ENCODE assay signal across 12 cellular contexts in genomic region chr19:12034196-12034595, GRCh38. TPM values are rescaled to one million over a fixed set of nuclear protein-coding genes. Genes with fewer than 3 reads are reported as not detected.
DNase-seq lines count a peak whose midpoint lies in the region; ATAC-seq, FAIRE-seq and TF ChIP-seq lines count a peak whose summit lies in the region.
"Had no signal": no experiment of that assay in that cellular context is flagged by ENCODE, and none has a peak within 500 bp of the region (broad histone marks: within the 10 kb centered on the region; RNA-seq: fewer than 3 reads in every experiment).

No MANE protein-coding gene starts in this region.

- no peak for DNase-seq in activated T-cell treated with anti-CD3 and anti-CD28 coated beads, Interleukin-2, amount 50 U/mL, for 4 hours
- DNase-seq in activated T-cell treated with anti-CD3 and anti-CD28 coated beads, Interleukin-2, amount 50 U/mL, for 48 hours = no peak
- DNase-seq in GM12878 (ENCODE audit: low read depth, low spot score) (no peak), right lobe of liver (no peak), NCI-H1694 treated with DMSO at 0.1 percent for 48 hours (lab: John Stamatoyannopoulos, UW) (no peak), HT-29 (ENCODE audit: low spot score) (no peak), mucosa of descending colon (no peak)
- DNase-seq in stimulated activated naive B cell treated with anti-CD40 and anti-IgM and Interleukin-4, amounts not matched to agents 10 μg/mL and 1 μg/mL and 100 μg/mL, for 72 hours = no peak
- DNase-seq: colonic mucosa, NCI-H748 treated with DMSO at 0.1 percent for 48 hours had no signal

- POLR2A ChIA-PET in GM12878 (lab: Charles Lee) = no interaction called here

- no peak for TF ChIP-seq CTCF in GM12878 (IDR thresholded peaks at IDR 0.05 in 2 of 3, conservative IDR thresholded peaks at IDR 0.05 in 1 of 3; ENCODE audit: control insufficient read depth in 2 of 3, extremely low read depth in 1 of 3, insufficient read depth in 1 of 3, low read depth in 3 of 3, low read length in 3 of 3)
- TF ChIP-seq CTCF in right lobe of liver (IDR thresholded peaks at IDR 0.05) = no peak
- TF ChIP-seq CTCF in mucosa of descending colon (IDR thresholded peaks at IDR 0.05) = no peak

- peaks cover 6% of the 10 kb centered on the region for H3K27me3 Mint-ChIP-seq in activated T-cell treated with anti-CD3 and anti-CD28 coated beads, Interleukin-2, amount 50 U/mL, for 4 hours (ENCODE audit: low read depth)
- H3K27me3 Mint-ChIP-seq in stimulated activated naive B cell treated with anti-CD40 and anti-IgM and Interleukin-4, amounts not matched to agents 10 μg/mL and 1 μg/mL and 100 μg/mL, for 72 hours = no peaks in the 10 kb centered on the region

- H3K4me3 Mint-ChIP-seq in activated T-cell treated with anti-CD3 and anti-CD28 coated beads, Interleukin-2, amount 50 U/mL, for 4 hours = peak overlapping the region; percentile 49
- peak overlapping the region; percentile 32 to 39 for H3K4me3 Mint-ChIP-seq in stimulated activated naive B cell treated with anti-CD40 and anti-IgM and Interleukin-4, amounts not matched to agents 10 μg/mL and 1 μg/mL and 100 μg/mL, for 72 hours

- RAD21 ChIA-PET in GM12878 (lab: Charles Lee; ENCODE audit: unreplicated experiment) = no interaction called here

- TF ChIP-seq EP300 in GM12878 (IDR thresholded peaks at IDR 0.05; ENCODE audit: borderline replicate concordance in 1 of 2, control insufficient read depth in 1 of 2, low read depth in 2 of 2, low read length in 2 of 2) = no peak

- H3K4me3 ChIP-seq in GM12878 (no peak overlapping the region), right lobe of liver (peak overlapping the region in 2 of 3 donors; percentile 68 to 93), mucosa of descending colon (no peak overlapping the region)

- no peak overlapping the region for H2AFZ ChIP-seq in GM12878 (ENCODE audit: control insufficient read depth, low read depth, low read length)

- H3K4me1 Mint-ChIP-seq in activated T-cell treated with anti-CD3 and anti-CD28 coated beads, Interleukin-2, amount 50 U/mL, for 4 hours (ENCODE audit: low read depth) = peaks cover 10% of the 10 kb centered on the region
- H3K4me1 Mint-ChIP-seq in stimulated activated naive B cell treated with anti-CD40 and anti-IgM and Interleukin-4, amounts not matched to agents 10 μg/mL and 1 μg/mL and 100 μg/mL, for 72 hours = peaks cover 15 to 30% of the 10 kb centered on the region in 2 donors

- SMC1A ChIA-PET in GM12878 (lab: Charles Lee; ENCODE audit: uncharacterized antibody, unreplicated experiment) = no interaction called here

- 68% methylated on average over 2 of the region's 2 CpGs for WGBS in GM12878 (ENCODE audit: insufficient coverage, insufficient replicate concordance, low lambda C conversion rate, missing lambda C conversion rate)
- WGBS in right lobe of liver (ENCODE audit: insufficient coverage, low coverage, low lambda C conversion rate, missing lambda C conversion rate) = 55% methylated on average over 2 of the region's 2 CpGs

- no peak for TF ChIP-seq POLR2A in GM12878 (IDR thresholded peaks at IDR 0.05; ENCODE audit: low read depth, low read length)
- TF ChIP-seq POLR2A in right lobe of liver (IDR thresholded peaks at IDR 0.05) = no peak

- ATAC-seq in activated T-cell treated with anti-CD3 and anti-CD28 coated beads, Interleukin-2, amount 50 U/mL, for 4 hours = no peak
- ATAC-seq in GM12878 (no peak), right lobe of liver (peak in 1 of 4 donors; percentile 12), mucosa of descending colon (no peak)
- ATAC-seq in stimulated activated naive B cell treated with anti-CD40 and anti-IgM and Interleukin-4, amounts not matched to agents 10 μg/mL and 1 μg/mL and 100 μg/mL, for 72 hours (replicated peaks) = no peak
- ATAC-seq: activated CD4-positive, CD25-positive, alpha-beta regulatory T cell treated with anti-CD3 and anti-CD28 coated beads, Interleukin-2, amount 50 U/mL, for 24 hours had no signal

- H3K9me3 Mint-ChIP-seq in activated T-cell treated with anti-CD3 and anti-CD28 coated beads, Interleukin-2, amount 50 U/mL, for 4 hours = no peaks in the 10 kb centered on the region
- H3K9me3 Mint-ChIP-seq in stimulated activated naive B cell treated with anti-CD40 and anti-IgM and Interleukin-4, amounts not matched to agents 10 μg/mL and 1 μg/mL and 100 μg/mL, for 72 hours = no peaks in the 10 kb centered on the region

- no peak for FAIRE-seq in GM12878 (lab: Jason Lieb, UNC)

- intact Hi-C loops in GM12878 (cut with micrococcal nuclease; ENCODE audit: unreplicated experiment) = no loop called here
- intact Hi-C loops in right lobe of liver (cut with DNase I) = no loop called here
- intact Hi-C loops in mucosa of descending colon (cut with DNase I, micrococcal nuclease) = no loop called here

- no peak overlapping the region for H3K27ac ChIP-seq in GM12878 (ENCODE audit: control insufficient read depth, insufficient read depth)
- no peak overlapping the region for H3K27ac ChIP-seq in right lobe of liver
- H3K27ac ChIP-seq: colonic mucosa had no signal

- in situ Hi-C loops in GM12878 (cut with MboI) = no loop called here

- H4K20me1 ChIP-seq in GM12878 (ENCODE audit: control insufficient read depth, insufficient read depth) = no peaks in the 10 kb centered on the region

- CTCF ChIA-PET in GM12878 (lab: Yijun Ruan, JAX) = interaction anchor here (0.5 to 3.0 kb wide), 4 partner anchors 19 to 109 kb away, joined by 3 to 14 read pairs (median 4); partner anchors contain the start of genes ZNF700 and ZNF763

- no peaks in the 10 kb centered on the region for H3K36me3 ChIP-seq in GM12878 (ENCODE audit: control insufficient read depth in 2 of 2, insufficient read depth in 2 of 2, low read length in 1 of 2)
- no peaks in the 10 kb centered on the region for H3K36me3 ChIP-seq in right lobe of liver
- H3K36me3 ChIP-seq in mucosa of descending colon (ENCODE audit: low read depth) = no peaks in the 10 kb centered on the region
- H3K36me3 ChIP-seq: colonic mucosa had no signal

- H3K9ac ChIP-seq in GM12878 (ENCODE audit: control insufficient read depth, insufficient read depth, low read length) = no peak overlapping the region

- H3K36me3 Mint-ChIP-seq in activated T-cell treated with anti-CD3 and anti-CD28 coated beads, Interleukin-2, amount 50 U/mL, for 4 hours (ENCODE audit: insufficient read depth) = no peaks in the 10 kb centered on the region
- H3K36me3 Mint-ChIP-seq in stimulated activated naive B cell treated with anti-CD40 and anti-IgM and Interleukin-4, amounts not matched to agents 10 μg/mL and 1 μg/mL and 100 μg/mL, for 72 hours = peaks cover 0 to 5% of the 10 kb centered on the region in 2 donors

- no peak overlapping the region for H3K27ac Mint-ChIP-seq in stimulated activated naive B cell treated with anti-CD40 and anti-IgM and Interleukin-4, amounts not matched to agents 10 μg/mL and 1 μg/mL and 100 μg/mL, for 72 hours

- H3K4me1 ChIP-seq in GM12878 (ENCODE audit: control insufficient read depth, insufficient read depth, low read length) = no peaks in the 10 kb centered on the region
- H3K4me1 ChIP-seq in right lobe of liver = peaks cover 0 to 12% (median 0%) of the 10 kb centered on the region in 4 donors
- peaks cover 7% of the 10 kb centered on the region for H3K4me1 ChIP-seq in mucosa of descending colon (ENCODE audit: low read depth)
- H3K4me1 ChIP-seq: colonic mucosa had no signal

- BruUV-seq in GM12878 (replicated peaks; lab: Mats Ljungman, UMichigan) = TSS peak; percentile 77

- H3K4me2 ChIP-seq in GM12878 (ENCODE audit: control insufficient read depth, insufficient read depth) = no peak overlapping the region

- no peaks in the 10 kb centered on the region; the same call in none of the 2 replicates for H3K79me2 ChIP-seq in GM12878 (ENCODE audit: control insufficient read depth, insufficient read depth, low read length)

- H3K9me3 ChIP-seq in GM12878 (replicated peaks; ENCODE audit: control insufficient read depth, insufficient read depth, low read length) (no peaks in the 10 kb centered on the region; the same call in 2 of the 3 replicates), right lobe of liver (no peaks in the 10 kb centered on the region), mucosa of descending colon (no peaks in the 10 kb centered on the region)
- H3K9me3 ChIP-seq: colonic mucosa had no signal

- TF ChIP-seq RAD21 in GM12878 (IDR thresholded peaks at IDR 0.05; ENCODE audit: insufficient read depth, low read depth, low read length) = no peak

- no peaks in the 10 kb centered on the region for H3K27me3 ChIP-seq in GM12878 (replicated peaks in 1 of 2; ENCODE audit: control insufficient read depth in 2 of 2, insufficient read depth in 2 of 2, low read length in 1 of 2)
- no peaks in the 10 kb centered on the region for H3K27me3 ChIP-seq in right lobe of liver
- H3K27me3 ChIP-seq: colonic mucosa had no signal

RNA-seq across cellular contexts. Expression of gene ZNF433, which starts 1.3 kb away (rescaled TPM):
- total RNA-seq in activated T-cell treated with anti-CD3 and anti-CD28 coated beads, Interleukin-2, amount 50 U/mL, for 4 hours = under 1 TPM; 0.16 to 0.57 (median 0.51) TPM
- 13.9 and 16.3 TPM in 2 replicates for total RNA-seq in GM12878 (2013; cell fraction: nucleolus; rRNA removed)
- total RNA-seq in GM12878 (2014; rRNA removed) (0.79 and 0.82 TPM in 2 replicates), GM12878 (2014; rRNA removed; fragmentation: Illumina TruSeq; extraction: Trizol) (1.5 and 1.8 TPM in 2 replicates), GM12878 (2021) (1.2 and 1.3 TPM in 2 replicates), right lobe of liver (1 to 10 TPM; 1.1 to 7.4 (median 2.5) TPM), mucosa of descending colon (1 to 10 TPM; 1.8 to 4.7 (median 2.5) TPM)
- 3.3 TPM for polyA plus RNA-seq in GM12878 (2011; ENCODE audit: low read depth)
- polyA plus RNA-seq in GM12878 (2011; rRNA removed) (0.95 and 1.0 TPM in 2 replicates), GM12878 (2014; fragmentation: Illumina TruSeq; extraction: Trizol) (2.0 and 2.5 TPM in 2 replicates), GM12878 (2014; fragmentation: Nextera tagmentation; extraction: Ambion mirVana) (1 to 10 TPM; 1.7 to 1.8 TPM), GM12878 (2014; rRNA removed) (1.0 and 1.3 TPM in 2 replicates), GM12878 (2016; fragmentation: Nextera tagmentation; extraction: Ambion mirVana) (1 to 10 TPM; 2.5 to 2.9 TPM)
- polyA plus RNA-seq in GM12878 (2011; cell fraction: cytosol; rRNA removed) = 0.32 and 0.34 TPM in 2 replicates
- polyA plus RNA-seq in GM12878 (2011; cell fraction: nucleus; rRNA removed) = 1.5 and 1.6 TPM in 2 replicates
- polyA plus RNA-seq in GM12878 (2012) = 3.2 and 5.3 TPM in 2 replicates
- polyA minus RNA-seq in GM12878 (2011; rRNA and poly(A)+ RNA removed) = 1.3 and 1.8 TPM in 2 replicates
- polyA minus RNA-seq in GM12878 (2011; cell fraction: cytosol; rRNA and poly(A)+ RNA removed) = not detected in 2 replicates
- polyA minus RNA-seq in GM12878 (2011; cell fraction: nucleus; rRNA and poly(A)+ RNA removed) = 0.60 and 1.1 TPM in 2 replicates
- total RNA-seq in HT-29 (2014; rRNA removed; shearing (Covaris generic)) = 0.21 and 0.79 TPM in 2 replicates
- total RNA-seq: H7 had no signal

RNA-seq across cellular contexts. Expression of gene ZNF878, which starts 18.6 kb away (rescaled TPM):
- under 1 TPM; 0.13 to 0.28 (median 0.19) TPM for total RNA-seq in activated T-cell treated with anti-CD3 and anti-CD28 coated beads, Interleukin-2, amount 50 U/mL, for 4 hours
- 24.9 and 26.8 TPM in 2 replicates for total RNA-seq in GM12878 (2013; cell fraction: nucleolus; rRNA removed)
- total RNA-seq in GM12878 (2014; rRNA removed) = 0.68 and 1.3 TPM in 2 replicates
- 1.1 and 1.7 TPM in 2 replicates for total RNA-seq in GM12878 (2014; rRNA removed; fragmentation: Illumina TruSeq; extraction: Trizol)
- total RNA-seq in GM12878 (2021) = 0.74 TPM in 2 replicates
- 0.43 TPM for polyA plus RNA-seq in GM12878 (2011; ENCODE audit: low read depth)
- polyA plus RNA-seq in GM12878 (2011; rRNA removed) = 1.3 and 1.8 TPM in 2 replicates
- polyA plus RNA-seq in GM12878 (2011; cell fraction: cytosol; rRNA removed) = 0.52 and 0.69 TPM in 2 replicates
- polyA plus RNA-seq in GM12878 (2011; cell fraction: nucleus; rRNA removed) = 1.2 TPM in 2 replicates
- 0.79 and 0.83 TPM in 2 replicates for polyA plus RNA-seq in GM12878 (2012)
- polyA plus RNA-seq in GM12878 (2014; fragmentation: Illumina TruSeq; extraction: Trizol) = 0.63 and 0.97 TPM in 2 replicates
- polyA plus RNA-seq in GM12878 (2014; fragmentation: Nextera tagmentation; extraction: Ambion mirVana) = under 1 TPM; 0.24 to 0.79 TPM
- polyA plus RNA-seq in GM12878 (2014; rRNA removed) = 0.30 and 0.33 TPM in 2 replicates
- under 1 TPM; 0.44 to 0.82 TPM for polyA plus RNA-seq in GM12878 (2016; fragmentation: Nextera tagmentation; extraction: Ambion mirVana)
- 2.6 and 3.7 TPM in 2 replicates for polyA minus RNA-seq in GM12878 (2011; rRNA and poly(A)+ RNA removed)
- 0.52 and 1.7 TPM in 2 replicates for polyA minus RNA-seq in GM12878 (2011; cell fraction: cytosol; rRNA and poly(A)+ RNA removed)
- polyA minus RNA-seq in GM12878 (2011; cell fraction: nucleus; rRNA and poly(A)+ RNA removed) = 1.7 and 2.1 TPM in 2 replicates
- under 1 TPM in 4 of 6 experiments, not detected in 2; 0.29 to 0.32 (median 0.31) TPM for total RNA-seq in right lobe of liver
- 0.16 TPM in 1 of 2 replicates, not detected in the other for total RNA-seq in HT-29 (2014; rRNA removed; shearing (Covaris generic))
- under 1 TPM; 0.19 to 0.26 (median 0.22) TPM for total RNA-seq in mucosa of descending colon
- total RNA-seq: H7 had no signal

RNA-seq across cellular contexts. Expression of gene ZNF844, which starts 30.3 kb away (rescaled TPM):
- 1 to 10 TPM; 1.9 to 3.1 (median 2.8) TPM for total RNA-seq in activated T-cell treated with anti-CD3 and anti-CD28 coated beads, Interleukin-2, amount 50 U/mL, for 4 hours
- 1.1 and 1.4 TPM in 2 replicates for total RNA-seq in GM12878 (2013; cell fraction: nucleolus; rRNA removed)
- total RNA-seq in GM12878 (2014; rRNA removed) = 0.96 and 1.0 TPM in 2 replicates
- 1.0 and 1.1 TPM in 2 replicates for total RNA-seq in GM12878 (2014; rRNA removed; fragmentation: Illumina TruSeq; extraction: Trizol)
- 1.1 and 1.4 TPM in 2 replicates for total RNA-seq in GM12878 (2021)
- polyA plus RNA-seq in GM12878 (2011; ENCODE audit: low read depth) = 2.2 TPM
- 0.16 and 0.24 TPM in 2 replicates for polyA plus RNA-seq in GM12878 (2011; rRNA removed)
- polyA plus RNA-seq in GM12878 (2011; cell fraction: cytosol; rRNA removed) = 0.07 and 0.10 TPM in 2 replicates
- polyA plus RNA-seq in GM12878 (2011; cell fraction: nucleus; rRNA removed) = 0.09 and 0.13 TPM in 2 replicates
- polyA plus RNA-seq in GM12878 (2012) = 2.9 and 3.5 TPM in 2 replicates
- polyA plus RNA-seq in GM12878 (2014; fragmentation: Illumina TruSeq; extraction: Trizol) = 0.93 and 1.5 TPM in 2 replicates
- under 1 TPM; 0.16 to 0.26 TPM for polyA plus RNA-seq in GM12878 (2014; fragmentation: Nextera tagmentation; extraction: Ambion mirVana)
- polyA plus RNA-seq in GM12878 (2014; rRNA removed) = 0.38 and 0.47 TPM in 2 replicates
- polyA plus RNA-seq in GM12878 (2016; fragmentation: Nextera tagmentation; extraction: Ambion mirVana) = under 1 TPM; 0.42 to 0.96 TPM
- 0.07 and 0.10 TPM in 2 replicates for polyA minus RNA-seq in GM12878 (2011; rRNA and poly(A)+ RNA removed)
- polyA minus RNA-seq in GM12878 (2011; cell fraction: cytosol; rRNA and poly(A)+ RNA removed) = not detected in 2 replicates
- polyA minus RNA-seq in GM12878 (2011; cell fraction: nucleus; rRNA and poly(A)+ RNA removed) = 0.10 and 0.12 TPM in 2 replicates
- 1 to 10 TPM; 2.2 to 8.6 (median 3.1) TPM for total RNA-seq in right lobe of liver
- 0.86 and 0.99 TPM in 2 replicates for total RNA-seq in HT-29 (2014; rRNA removed; shearing (Covaris generic))
- total RNA-seq in mucosa of descending colon = 10 to 100 TPM; 11.7 to 17.1 (median 15.2) TPM

Comparison
In these comparisons a context has a peak if more than half of its experiments do, and no peak if none do; other contexts are left out.
1. H3K4me3 ChIP-seq: peak in right lobe of liver (2 of 3); none in GM12878 (single experiment) and mucosa of descending colon (single experiment).